Comparison of ENCODE assay signal across 1 cellular context in genomic region chr4:8403173-8403753, GRCh38.
A peak's percentile ranks its signal among the peaks of the same experiment; 100 is the strongest.
TF ChIP-seq lines count a peak whose summit lies in the region.

No MANE protein-coding gene starts in this region.

TF ChIP-seq in K562, 482 proteins besides CTCF, POLR2A, EP300 and RAD21:
- TF ChIP-seq SRSF3 (IDR thresholded peaks at IDR 0.05; ENCODE audit: insufficient read depth, low read length) (no peak), CTCFL (IDR thresholded peaks at IDR 0.05; ENCODE audit: borderline replicate concordance, insufficient read depth, low read depth, low read length, poor library complexity, severe bottlenecking) (peak; percentile 33), ZBTB33 (CRISPR knock-in tag; IDR thresholded peaks at IDR 0.05) (0 out of 2 replicates have a peak, but pooled peaks have one; percentile 7), DEAF1 (CRISPR knock-in tag; IDR thresholded peaks at IDR 0.05) (peak; percentile 95), ZNF217 (CRISPR knock-in tag; IDR thresholded peaks at IDR 0.05) (no peak), ETV1 (tag; conservative IDR thresholded peaks at IDR 0.05; ENCODE audit: low read depth) (no peak), KLF16 (IDR thresholded peaks at IDR 0.05) (0 out of 2 replicates have a peak, but pooled peaks have one; percentile 15), ZNF316 (IDR thresholded peaks at IDR 0.05) (peak; percentile 47), SRF (CRISPR knock-in tag; IDR thresholded peaks at IDR 0.05) (peak in 1 of 2 experiments; percentile 21; a peak in 1 of 4 replicates), C11orf30 (IDR thresholded peaks at IDR 0.05; ENCODE audit: low read depth) (peak; percentile 30), ZNF584 (CRISPR knock-in tag; IDR thresholded peaks at IDR 0.05; ENCODE audit: low read depth) (no peak), CC2D1A (IDR thresholded peaks at IDR 0.05) (peak; percentile 39; the same call in 1 of the 2 replicates), ZNF589 (CRISPR knock-in tag; IDR thresholded peaks at IDR 0.05; ENCODE audit: low read depth) (no peak), CSDE1 (IDR thresholded peaks at IDR 0.05) (no peak), MAFG (tag; conservative IDR thresholded peaks at IDR 0.05) (0 out of 2 replicates have a peak, but pooled peaks have one; percentile 30), CTBP1 (IDR thresholded peaks at IDR 0.05; ENCODE audit: borderline replicate concordance) (peak; percentile 20; the same call in 1 of the 2 replicates), ZNF263 (CRISPR knock-in tag; IDR thresholded peaks at IDR 0.05; ENCODE audit: borderline replicate concordance) (peak; percentile 43; the same call in 1 of the 2 replicates), MAZ (CRISPR knock-in tag; conservative IDR thresholded peaks at IDR 0.05 in 1 of 2, IDR thresholded peaks at IDR 0.05 in 1 of 2) (peak in 1 of 2 experiments; percentile 43; a peak in 1 of 4 replicates), SMC3 (conservative IDR thresholded peaks at IDR 0.05; ENCODE audit: insufficient read depth, low read depth, low read length) (peak; percentile 96), ETS1 (conservative IDR thresholded peaks at IDR 0.05; ENCODE audit: control insufficient read depth, low read depth, low read length) (no peak), ZFP36 (IDR thresholded peaks at IDR 0.05; ENCODE audit: low read depth, low read length, partially characterized antibody) (peak; percentile 2), RB1 (IDR thresholded peaks at IDR 0.05; ENCODE audit: low read depth) (0 out of 2 replicates have a peak, but pooled peaks have one; percentile 30), HNRNPL (IDR thresholded peaks at IDR 0.05; ENCODE audit: low read depth, low read length) (no peak), STAG1 (CRISPR knock-in tag; IDR thresholded peaks at IDR 0.05; ENCODE audit: borderline replicate concordance) (peak; percentile 86), YY1 (IDR thresholded peaks at IDR 0.05; ENCODE audit: borderline replicate concordance in 1 of 3, control insufficient read depth in 1 of 3, extremely low read depth in 1 of 3, insufficient read depth in 3 of 3, insufficient read length in 1 of 3, insufficient replicate concordance in 2 of 3, low read depth in 1 of 3, low read length in 2 of 3) (no peak), MAFK (IDR thresholded peaks at IDR 0.05; ENCODE audit: low read length) (0 out of 2 replicates have a peak, but pooled peaks have one; percentile 13), JUND (IDR thresholded peaks at IDR 0.05; ENCODE audit: borderline replicate concordance, low read depth, low read length) (peak; percentile 18; the same call in 1 of the 2 replicates), JUND (tag; IDR thresholded peaks at IDR 0.05; ENCODE audit: borderline replicate concordance, low read depth, low read length) (no peak), RCOR1 (IDR thresholded peaks at IDR 0.05; ENCODE audit: borderline replicate concordance in 1 of 2, low read depth in 2 of 2, low read length in 2 of 2) (peak in 1 of 2 experiments; percentile 49; a peak in 1 of 4 replicates), DDX20 (tag; IDR thresholded peaks at IDR 0.05; ENCODE audit: low read depth) (no peak)
